28 cellular contexts compared by ENCODE assay signal in the genomic region with DNA sequence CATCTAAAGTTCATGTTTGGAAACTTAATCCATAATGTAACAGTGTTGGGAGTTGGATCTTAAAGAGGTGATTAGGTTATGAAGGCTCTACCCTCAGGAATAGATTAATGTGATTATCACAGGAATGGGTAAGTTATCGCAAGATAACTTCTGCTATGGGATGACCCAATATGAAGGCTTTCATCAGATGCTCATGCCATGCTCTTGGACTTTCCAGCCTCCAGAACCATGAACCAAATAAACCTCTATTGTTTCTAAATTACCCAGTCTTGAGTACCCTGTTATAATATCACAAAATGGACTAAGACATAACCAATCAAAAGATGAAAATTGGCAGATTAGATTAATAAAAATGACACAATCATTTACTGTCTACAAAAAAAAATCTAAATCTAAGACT.
"Had no signal": no experiment of that assay in that cellular context is flagged by ENCODE, and none has a peak within 500 bp of the region (broad histone marks: within the 10 kb centered on the region; RNA-seq: fewer than 3 reads in every experiment).

No MANE protein-coding gene starts in this region.

- H3K36me3 ChIP-seq: neural progenitor cell, ovary, spleen, suprapubic skin, tibial artery, transverse colon, upper lobe of right lung, uterus had no signal

- H2AFZ ChIP-seq: neural progenitor cell, parathyroid adenoma had no signal

- H3K4me1 ChIP-seq: neural progenitor cell, parathyroid adenoma, psoas muscle, spleen, suprapubic skin, testis, tibial artery, transverse colon, upper lobe of right lung, uterus had no signal

- H3K27me3 ChIP-seq: neural progenitor cell, ovary, spleen, suprapubic skin, testis, tibial artery, transverse colon, upper lobe of right lung, uterus had no signal

- H3K4me3 ChIP-seq: neural progenitor cell, ovary, psoas muscle, skin epidermis, smooth muscle cell, spleen, suprapubic skin, testis, tibial artery, transverse colon, upper lobe of right lung, uterus had no signal

- H3K9ac ChIP-seq: neural progenitor cell, parathyroid adenoma had no signal

- ATAC-seq: natural killer cell; psoas muscle; right cardiac atrium; sciatic nerve; stimulated activated memory B cell treated with anti-CD40 and anti-IgM and Interleukin-4, amounts not matched to agents 10 μg/mL and 1 μg/mL and 100 μg/mL, for 72 hours; stimulated activated naive CD8-positive, alpha-beta T cell treated with anti-CD3 and anti-CD28 coated beads, Interleukin-15, amount 100 ng/mL, for 72 hours; stimulated activated naive CD8-positive, alpha-beta T cell treated with anti-CD3 and anti-CD28 coated beads, Interleukin-15, Interleukin-2, amounts not matched to agents 100 U/mL and 50 U/mL, for 24 hours; upper lobe of right lung had no signal

- H3K4me2 ChIP-seq: neural progenitor cell, smooth muscle cell had no signal

- H3K9me3 ChIP-seq: ovary, psoas muscle, suprapubic skin, testis, upper lobe of right lung, uterus had no signal

- H3K27ac ChIP-seq: neural progenitor cell, ovary, parathyroid adenoma, psoas muscle, skin epidermis, spleen, suprapubic skin, testis, tibial artery, transverse colon, upper lobe of right lung, uterus had no signal

- DNase-seq: natural killer cell; occipital lobe; ovary; posterior cingulate gyrus; psoas muscle; right cardiac atrium; spleen; stimulated activated CD4-positive, alpha-beta T cell treated with anti-CD3 and anti-CD28 coated beads, Interleukin-12 subunit alpha, Interleukin-12 subunit beta, amount 100 ng/mL, for 4 hours; stimulated activated CD4-positive, alpha-beta T cell treated with anti-CD3 and anti-CD28 coated beads, Interleukin-1b, Interleukin-23, amount 100 ng/mL, for 48 hours; stimulated activated CD4-positive, alpha-beta T cell treated with anti-CD3 and anti-CD28 coated beads, Interleukin-4, amount 100 ng/mL, for 1 hour; stimulated activated CD4-positive, alpha-beta T cell treated with anti-CD3 and anti-CD28 coated beads, Interleukin-4, amount 100 ng/mL, for 4 hours; stimulated activated CD8-positive, alpha-beta memory T cell treated with anti-CD3 and anti-CD28 coated beads, Interleukin-4, amount 100 ng/mL, for 48 hours; stimulated activated naive CD4-positive, alpha-beta T cell; stimulated activated naive CD8-positive, alpha-beta T cell treated with anti-CD3 and anti-CD28 coated beads, Interleukin-15, amount 100 ng/mL, for 72 hours; stimulated activated naive CD8-positive, alpha-beta T cell treated with anti-CD3 and anti-CD28 coated beads, Interleukin-15, Interleukin-2, amounts not matched to agents 100 U/mL and 50 U/mL, for 24 hours; substantia nigra; testis; tibial artery; transverse colon; upper lobe of right lung; uterus had no signal

- H3K79me2 ChIP-seq: parathyroid adenoma had no signal
